16 cellular contexts compared by ENCODE assay signal in the genomic region with DNA sequence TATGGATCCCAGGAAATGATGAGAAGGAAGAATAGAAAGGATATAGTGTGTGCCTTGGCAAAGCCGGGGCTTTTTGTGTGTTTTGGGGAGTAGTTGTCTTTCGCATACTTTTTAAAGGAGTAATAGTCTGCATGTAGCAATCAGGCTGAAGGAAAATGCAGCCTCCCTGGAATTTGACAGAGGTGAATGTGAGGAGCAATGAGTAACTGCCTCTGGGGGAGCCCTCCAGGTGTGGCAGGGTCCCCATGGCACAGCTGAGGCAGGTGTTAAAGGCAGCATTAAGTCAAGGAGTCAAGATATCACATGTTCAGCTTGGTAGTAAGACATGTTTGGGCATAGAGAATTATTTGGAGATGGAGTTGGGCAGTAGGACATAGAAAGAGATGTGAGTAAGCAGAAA.
A peak's percentile ranks its signal among the peaks of the same experiment; 100 is the strongest.
DNase-seq lines count a peak whose midpoint lies in the region; ATAC-seq, FAIRE-seq and TF ChIP-seq lines count a peak whose summit lies in the region.
"Had no signal": no experiment of that assay in that cellular context is flagged by ENCODE, and none has a peak within 500 bp of the region (broad histone marks: within the 10 kb centered on the region; RNA-seq: fewer than 3 reads in every experiment).

No MANE protein-coding gene starts in this region.

- peak overlapping the region; percentile 7 for H3K9ac ChIP-seq in smooth muscle cell (ENCODE audit: low read depth)
- H3K9ac ChIP-seq: BLaER1 had no signal

- no peak overlapping the region for H3K4me3 Mint-ChIP-seq in MCF 10A (ENCODE audit: unreplicated experiment)
- H3K4me3 Mint-ChIP-seq: CD8-positive, alpha-beta memory T cell had no signal

- TF ChIP-seq POLR2A in breast epithelium (IDR thresholded peaks at IDR 0.05) = no peak
- TF ChIP-seq POLR2A in esophagus muscularis mucosa (IDR thresholded peaks at IDR 0.05; ENCODE audit: low read depth) = no peak

- DNase-seq in MCF 10A (ENCODE audit: unreplicated experiment) (peak; percentile 37), breast epithelium (ENCODE audit: low spot score in 2 of 2) (no peak), bronchial epithelial cell (ENCODE audit: low read depth) (peak; percentile 95), esophagus muscularis mucosa (ENCODE audit: extremely low spot score) (peak; percentile 81), smooth muscle cell (lab: John Stamatoyannopoulos, UW; ENCODE audit: unreplicated experiment) (no peak), OCI-M1 (lab: John Stamatoyannopoulos, UW) (no peak)
- DNase-seq: AML-193; Caco-2; CD8-positive, alpha-beta memory T cell; DND-41; GDM1; HCEC 1CT had no signal

- H3K36me3 ChIP-seq in breast epithelium = no peaks in the 10 kb centered on the region
- no peaks in the 10 kb centered on the region for H3K36me3 ChIP-seq in bronchial epithelial cell (ENCODE audit: control insufficient read depth, insufficient read depth, low read length)
- no peaks in the 10 kb centered on the region for H3K36me3 ChIP-seq in esophagus muscularis mucosa
- H3K36me3 ChIP-seq in smooth muscle cell (ENCODE audit: low read depth) = no peaks in the 10 kb centered on the region
- H3K36me3 ChIP-seq: BLaER1 had no signal

- no peaks in the 10 kb centered on the region for H3K27me3 Mint-ChIP-seq in MCF 10A (ENCODE audit: insufficient read depth, unreplicated experiment)
- H3K27me3 Mint-ChIP-seq: CD8-positive, alpha-beta memory T cell had no signal

- WGBS in esophagus muscularis mucosa = 95% methylated on average over 2 of the region's 2 CpGs
- WGBS in smooth muscle cell (ENCODE audit: low lambda C conversion rate) = 85% methylated on average over 2 of the region's 2 CpGs

- TF ChIP-seq CTCF in MCF 10A (IDR thresholded peaks at IDR 0.05; ENCODE audit: unreplicated experiment) (no peak), breast epithelium (IDR thresholded peaks at IDR 0.05) (no peak), bronchial epithelial cell (IDR thresholded peaks at IDR 0.05; ENCODE audit: insufficient read depth, low read length, severe bottlenecking) (no peak), esophagus muscularis mucosa (IDR thresholded peaks at IDR 0.05) (no peak), smooth muscle cell (IDR thresholded peaks at IDR 0.05; ENCODE audit: borderline replicate concordance, insufficient read depth, poor library complexity, severe bottlenecking) (no peak)

- no peaks in the 10 kb centered on the region for H3K9me3 Mint-ChIP-seq in MCF 10A (ENCODE audit: unreplicated experiment)

- H4K20me1 ChIP-seq in smooth muscle cell (ENCODE audit: low read depth) = no peaks in the 10 kb centered on the region
- H4K20me1 ChIP-seq: BLaER1 had no signal

- POLR2A ChIA-PET in MCF 10A (lab: Yijun Ruan, JAX) = interaction anchor here (0.7 to 1.7 kb wide), 5 partner anchors 10 to 36 kb away, joined by 3 to 4 read pairs (median 4); no protein-coding TSS in a partner anchor

- no TSS peak for BruUV-seq in MCF 10A (replicated peaks; lab: Mats Ljungman, UMichigan)

- intact Hi-C loops in MCF 10A (cut with micrococcal nuclease) = no loop called here
- intact Hi-C loops in breast epithelium (cut with DNase I; ENCODE audit: low total_unique reads) = no loop called here
- intact Hi-C loops in esophagus muscularis mucosa (cut with DNase I) = no loop called here

- H3K4me3 ChIP-seq in breast epithelium (no peak overlapping the region), bronchial epithelial cell (ENCODE audit: low read depth, low read length) (no peak overlapping the region), esophagus muscularis mucosa (no peak overlapping the region), smooth muscle cell (no peak overlapping the region)
- H3K4me3 ChIP-seq: BLaER1 had no signal

- H3K4me1 ChIP-seq in breast epithelium (no peaks in the 10 kb centered on the region), esophagus muscularis mucosa (no peaks in the 10 kb centered on the region), smooth muscle cell (ENCODE audit: low read depth) (no peaks in the 10 kb centered on the region)
- H3K4me1 ChIP-seq: BLaER1 had no signal

- no peak overlapping the region for H2AFZ ChIP-seq in smooth muscle cell (ENCODE audit: low read depth)

- no peaks in the 10 kb centered on the region for H3K27me3 ChIP-seq in breast epithelium
- H3K27me3 ChIP-seq in bronchial epithelial cell (ENCODE audit: control insufficient read depth, insufficient read depth, low read length) = no peaks in the 10 kb centered on the region
- no peaks in the 10 kb centered on the region for H3K27me3 ChIP-seq in esophagus muscularis mucosa
- H3K27me3 ChIP-seq in smooth muscle cell (ENCODE audit: low read depth) = no peaks in the 10 kb centered on the region
- H3K27me3 ChIP-seq: BLaER1 had no signal

- CTCF ChIA-PET in MCF 10A (lab: Yijun Ruan, JAX) = no interaction called here

- no peaks in the 10 kb centered on the region for H3F3A ChIP-seq in smooth muscle cell (ENCODE audit: low read depth)

- ATAC-seq in GM21367 (IDR thresholded peaks at IDR 0.05; ENCODE audit: unreplicated experiment) (no peak), GM18861 (IDR thresholded peaks at IDR 0.05; ENCODE audit: unreplicated experiment) (no peak)

- no peaks in the 10 kb centered on the region for H3K9me3 ChIP-seq in breast epithelium
- H3K9me3 ChIP-seq in esophagus muscularis mucosa = no peaks in the 10 kb centered on the region
- no peaks in the 10 kb centered on the region for H3K9me3 ChIP-seq in smooth muscle cell (replicated peaks; ENCODE audit: low read depth)
- H3K9me3 ChIP-seq: BLaER1 had no signal

- H3K4me2 ChIP-seq in smooth muscle cell = no peak overlapping the region
- H3K4me2 ChIP-seq: BLaER1 had no signal

- no peaks in the 10 kb centered on the region for H3K36me3 Mint-ChIP-seq in MCF 10A (ENCODE audit: insufficient read depth, unreplicated experiment)
- H3K36me3 Mint-ChIP-seq: CD8-positive, alpha-beta memory T cell had no signal

- no peak for TF ChIP-seq EP300 in esophagus muscularis mucosa (IDR thresholded peaks at IDR 0.05)

- FAIRE-seq in bronchial epithelial cell (lab: Jason Lieb, UNC) = no peak

- no peaks in the 10 kb centered on the region for H3K79me2 ChIP-seq in smooth muscle cell (ENCODE audit: low read depth)

- no peak overlapping the region for H3K27ac Mint-ChIP-seq in MCF 10A (ENCODE audit: low read depth, unreplicated experiment)
- H3K27ac Mint-ChIP-seq: CD8-positive, alpha-beta memory T cell had no signal

- H3K27ac ChIP-seq in breast epithelium (no peak overlapping the region), esophagus muscularis mucosa (replicated peaks in 1 of 4) (no peak overlapping the region), smooth muscle cell (ENCODE audit: low read depth) (peak overlapping the region; percentile 45)
- H3K27ac ChIP-seq: 22Rv1, BLaER1 had no signal

- H3K4me1 Mint-ChIP-seq in MCF 10A (ENCODE audit: insufficient read depth, unreplicated experiment) = peaks cover 5% of the 10 kb centered on the region
- H3K4me1 Mint-ChIP-seq: CD8-positive, alpha-beta memory T cell had no signal

Comparison
In these comparisons a context has a peak if more than half of its experiments do, and no peak if none do; other contexts are left out.
1. DNase-seq: peak in MCF 10A (single experiment), bronchial epithelial cell (single experiment) and esophagus muscularis mucosa (single experiment); none in breast epithelium (0 of 2), smooth muscle cell (single experiment) and OCI-M1 (single experiment).